In the genomic region with DNA sequence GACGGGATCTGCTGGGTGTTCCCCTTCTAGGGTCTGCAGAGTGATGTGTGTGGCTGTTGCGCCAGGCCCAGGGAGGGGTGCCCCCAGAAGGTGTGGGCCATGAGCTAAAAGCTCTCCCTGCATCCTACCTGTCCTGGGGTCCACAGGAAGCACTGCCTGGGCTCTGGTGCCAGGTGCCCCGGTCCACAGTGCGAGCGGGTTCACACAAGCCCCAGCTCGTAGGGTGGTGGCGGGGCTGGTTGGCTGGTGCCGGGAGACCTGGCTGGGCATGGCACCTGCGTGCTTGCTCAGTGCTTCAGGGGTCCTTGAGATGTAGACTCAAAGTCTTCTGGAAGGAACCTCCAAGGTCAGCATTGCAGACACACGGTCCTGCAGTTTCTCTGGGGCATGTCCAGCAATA, we compare ENCODE assay signal across 29 cellular contexts. TPM values are rescaled to one million over a fixed set of nuclear protein-coding genes. Genes with fewer than 3 reads are reported as not detected.
"Had no signal": no experiment of that assay in that cellular context is flagged by ENCODE, and none has a peak within 500 bp of the region (broad histone marks: within the 10 kb centered on the region; RNA-seq: fewer than 3 reads in every experiment).

No MANE protein-coding gene starts in this region.

- H3K4me1 Mint-ChIP-seq: stimulated activated effector memory CD8-positive, alpha-beta T cell treated with anti-CD3 and anti-CD28 coated beads, Interleukin-12 subunit alpha, Interleukin-12 subunit beta, amount 100 ng/mL, for 72 hours; stimulated activated naive CD8-positive, alpha-beta T cell treated with anti-CD3 and anti-CD28 coated beads, Interleukin-15, amount 100 ng/mL, for 72 hours had no signal

- H3K4me3 Mint-ChIP-seq: naive thymus-derived CD8-positive, alpha-beta T cell; natural killer cell treated with Interleukin-12 subunit alpha and Interleukin-12 subunit beta and Interleukin-15 and Interleukin-18, amount 100 ng/mL, for 72 hours; nephron progenitor cell; neural crest cell; stimulated activated effector memory CD8-positive, alpha-beta T cell treated with anti-CD3 and anti-CD28 coated beads, Interleukin-12 subunit alpha, Interleukin-12 subunit beta, amount 100 ng/mL, for 72 hours; stimulated activated naive B cell treated with anti-CD40 and anti-IgM and Interleukin-4, amounts not matched to agents 10 μg/mL and 1 μg/mL and 100 μg/mL, for 72 hours; stimulated activated naive CD8-positive, alpha-beta T cell treated with anti-CD3 and anti-CD28 coated beads, Interleukin-15, amount 100 ng/mL, for 72 hours had no signal

- H3K4me3 ChIP-seq: ovary, psoas muscle, right lobe of liver, sigmoid colon, suprapubic skin, testis, tibial artery, transverse colon, upper lobe of left lung, vagina had no signal

- H3K9me3 Mint-ChIP-seq: naive thymus-derived CD8-positive, alpha-beta T cell; natural killer cell treated with Interleukin-12 subunit alpha and Interleukin-12 subunit beta and Interleukin-15 and Interleukin-18, amount 100 ng/mL, for 72 hours; nephron progenitor cell; neural crest cell; stimulated activated effector memory CD8-positive, alpha-beta T cell treated with anti-CD3 and anti-CD28 coated beads, Interleukin-12 subunit alpha, Interleukin-12 subunit beta, amount 100 ng/mL, for 72 hours; stimulated activated naive B cell treated with anti-CD40 and anti-IgM and Interleukin-4, amounts not matched to agents 10 μg/mL and 1 μg/mL and 100 μg/mL, for 72 hours; stimulated activated naive CD8-positive, alpha-beta T cell treated with anti-CD3 and anti-CD28 coated beads, Interleukin-15, amount 100 ng/mL, for 72 hours had no signal

- H3K36me3 Mint-ChIP-seq: naive thymus-derived CD8-positive, alpha-beta T cell; natural killer cell treated with Interleukin-12 subunit alpha and Interleukin-12 subunit beta and Interleukin-15 and Interleukin-18, amount 100 ng/mL, for 72 hours; stimulated activated effector memory CD8-positive, alpha-beta T cell treated with anti-CD3 and anti-CD28 coated beads, Interleukin-12 subunit alpha, Interleukin-12 subunit beta, amount 100 ng/mL, for 72 hours; stimulated activated naive B cell treated with anti-CD40 and anti-IgM and Interleukin-4, amounts not matched to agents 10 μg/mL and 1 μg/mL and 100 μg/mL, for 72 hours had no signal

- ATAC-seq: naive thymus-derived CD8-positive, alpha-beta T cell; natural killer cell treated with Interleukin-12 subunit alpha and Interleukin-12 subunit beta and Interleukin-15 and Interleukin-18, amount 100 ng/mL, for 72 hours; psoas muscle; right cardiac atrium; right lobe of liver; stimulated activated effector memory CD8-positive, alpha-beta T cell treated with anti-CD3 and anti-CD28 coated beads, Interleukin-12 subunit alpha, Interleukin-12 subunit beta, amount 100 ng/mL, for 72 hours; stimulated activated naive B cell treated with anti-CD40 and anti-IgM and Interleukin-4, amounts not matched to agents 10 μg/mL and 1 μg/mL and 100 μg/mL, for 72 hours; stimulated activated naive CD8-positive, alpha-beta T cell treated with anti-CD3 and anti-CD28 coated beads, Interleukin-15, amount 100 ng/mL, for 72 hours; stimulated activated naive CD8-positive, alpha-beta T cell treated with anti-CD3 and anti-CD28 coated beads, Interleukin-15, Interleukin-2, amounts not matched to agents 100 U/mL and 50 U/mL, for 24 hours had no signal

- H2AFZ ChIP-seq: parathyroid adenoma had no signal

- H3K27ac ChIP-seq: ovary, parathyroid adenoma, psoas muscle, right lobe of liver, sigmoid colon, suprapubic skin, testis, tibial artery, transverse colon, upper lobe of left lung, vagina had no signal

- H3K36me3 ChIP-seq: ovary, transverse colon, vagina had no signal

- H3K27ac Mint-ChIP-seq: naive thymus-derived CD8-positive, alpha-beta T cell; natural killer cell treated with Interleukin-12 subunit alpha and Interleukin-12 subunit beta and Interleukin-15 and Interleukin-18, amount 100 ng/mL, for 72 hours; nephron progenitor cell; progenitor cell of endocrine pancreas; stimulated activated effector memory CD8-positive, alpha-beta T cell treated with anti-CD3 and anti-CD28 coated beads, Interleukin-12 subunit alpha, Interleukin-12 subunit beta, amount 100 ng/mL, for 72 hours; stimulated activated naive B cell treated with anti-CD40 and anti-IgM and Interleukin-4, amounts not matched to agents 10 μg/mL and 1 μg/mL and 100 μg/mL, for 72 hours; stimulated activated naive CD8-positive, alpha-beta T cell treated with anti-CD3 and anti-CD28 coated beads, Interleukin-15, amount 100 ng/mL, for 72 hours had no signal

- H3K9me3 ChIP-seq: ovary, psoas muscle, right lobe of liver, sigmoid colon, suprapubic skin, testis, tibial artery, transverse colon, upper lobe of left lung, vagina had no signal

- H3K27me3 ChIP-seq: ovary, right lobe of liver, sigmoid colon, suprapubic skin, testis, tibial artery, upper lobe of left lung, vagina had no signal

- H3K4me1 ChIP-seq: parathyroid adenoma, psoas muscle, sigmoid colon, suprapubic skin, testis, tibial artery, transverse colon, upper lobe of left lung, vagina had no signal

- H3K9ac ChIP-seq: parathyroid adenoma had no signal

- DNase-seq: naive thymus-derived CD8-positive, alpha-beta T cell; nephron progenitor cell; occipital lobe; ovary; posterior cingulate gyrus; psoas muscle; right lobe of liver; sigmoid colon; small intestine; stimulated activated CD4-positive, alpha-beta T cell treated with anti-CD3 and anti-CD28 coated beads, Interleukin-15, amount 100 ng/mL, for 24 hours; stimulated activated CD4-positive, alpha-beta T cell treated with anti-CD3 and anti-CD28 coated beads, Interleukin-2, amount 100 ng/mL, for 24 hours; stimulated activated CD4-positive, alpha-beta T cell treated with anti-CD3 and anti-CD28 coated beads, Interleukin-2, amount 100 ng/mL, for 48 hours; stimulated activated CD4-positive, alpha-beta T cell treated with anti-CD3 and anti-CD28 coated beads, Interleukin-4, amount 100 ng/mL, for 24 hours; stimulated activated naive B cell treated with anti-CD40 and anti-IgM and Interleukin-4, amounts not matched to agents 10 μg/mL and 1 μg/mL and 100 μg/mL, for 72 hours; stimulated activated naive CD8-positive, alpha-beta T cell treated with anti-CD3 and anti-CD28 coated beads, Interleukin-15, amount 100 ng/mL, for 72 hours; stimulated activated naive CD8-positive, alpha-beta T cell treated with anti-CD3 and anti-CD28 coated beads, Interleukin-15, Interleukin-2, amounts not matched to agents 100 U/mL and 50 U/mL, for 24 hours; substantia nigra; testis; tibial artery; transverse colon had no signal

RNA-seq across cellular contexts. Expression of gene ASS1, which starts 25.5 kb away (rescaled TPM):
- total RNA-seq: naive thymus-derived CD8-positive, alpha-beta T cell; natural killer cell treated with Interleukin-12 subunit alpha and Interleukin-12 subunit beta and Interleukin-15 and Interleukin-18, amount 100 ng/mL, for 72 hours had no signal
- polyA plus RNA-seq: naive thymus-derived CD8-positive, alpha-beta T cell had no signal
